1 cellular context compared by ENCODE assay signal in genomic region chr7:75527224-75527722, GRCh38.
TF ChIP-seq lines count a peak whose summit lies in the region.
"Not testable (repeated sequence)": the region's sequence is repeated elsewhere in the genome, so short reads cannot be mapped to it uniquely, and the experiment has no call there.

No MANE protein-coding gene starts in this region.

TF ChIP-seq in HepG2, 621 proteins besides CTCF, POLR2A, EP300 and RAD21:
- TF ChIP-seq KAT7 (CRISPR knock-in tag; IDR thresholded peaks at IDR 0.05; ENCODE audit: borderline replicate concordance), result 0 out of 2 replicates have a peak, but pooled peaks have one; percentile 26
- TF ChIP-seq NONO (IDR thresholded peaks at IDR 0.05), result not testable (repeated sequence)
- TF ChIP-seq NONO (CRISPR knock-in tag; conservative IDR thresholded peaks at IDR 0.05), result 0 out of 2 replicates have a peak, but pooled peaks have one; percentile 9
- TF ChIP-seq AFF4 (CRISPR knock-in tag; IDR thresholded peaks at IDR 0.05), result 0 out of 2 replicates have a peak, but pooled peaks have one; percentile 8
- TF ChIP-seq E2F1 (CRISPR knock-in tag; IDR thresholded peaks at IDR 0.05), result 0 out of 2 replicates have a peak, but pooled peaks have one; percentile 15
- TF ChIP-seq ZNF263 (CRISPR knock-in tag; IDR thresholded peaks at IDR 0.05), result peak; percentile 71
- 0 out of 2 replicates have a peak, but pooled peaks have one; percentile 9 for TF ChIP-seq ZNF547 (CRISPR knock-in tag; IDR thresholded peaks at IDR 0.05)
TF ChIP-seq in HepG2: peak in this region for 6; not testable (repeated sequence) for 615.
